In genomic region chr13:110126391-110126961, GRCh38 we compare ENCODE assay signal across 9 cellular contexts.
DNase-seq lines count a peak whose midpoint lies in the region; TF ChIP-seq lines count a peak whose summit lies in the region.
"Had no signal": no experiment of that assay in that cellular context is flagged by ENCODE, and none has a peak within 500 bp of the region (broad histone marks: within the 10 kb centered on the region; RNA-seq: fewer than 3 reads in every experiment).

No MANE protein-coding gene starts in this region.

- H4K20me1 ChIP-seq in PC-9 (ENCODE audit: insufficient read depth) (no peaks in the 10 kb centered on the region), osteoblast (ENCODE audit: insufficient read depth, low read length) (no peaks in the 10 kb centered on the region)

- H3K4me3 ChIP-seq in PC-9 (peak overlapping the region; percentile 33; the same call in 1 of the 2 replicates), fibroblast of mammary gland (ENCODE audit: control insufficient read depth, low read depth, low read length) (no peak overlapping the region), osteoblast (ENCODE audit: insufficient read depth, low read length) (peak overlapping the region; percentile 32)

- no peaks in the 10 kb centered on the region for H3K36me3 Mint-ChIP-seq in activated T-helper 2 cell treated with anti-CD3 and anti-CD28 coated beads, Interferon-gamma antibody, Interleukin-2, Interleukin-4, amounts not matched to agents 10 μg/mL and 5 μg/mL and 100 μg/mL, durations not matched to agents 14 hours and 24 hours and 36 hours (ENCODE audit: low read depth)
- H3K36me3 Mint-ChIP-seq: activated naive CD4-positive, alpha-beta T cell treated with anti-CD3 and anti-CD28 coated beads, Interleukin-2, amount 50 U/mL, for 24 hours had no signal

- no peak overlapping the region for H3K4me3 Mint-ChIP-seq in activated T-helper 2 cell treated with anti-CD3 and anti-CD28 coated beads, Interferon-gamma antibody, Interleukin-2, Interleukin-4, amounts not matched to agents 10 μg/mL and 5 μg/mL and 100 μg/mL, durations not matched to agents 14 hours and 24 hours and 36 hours (ENCODE audit: low read depth)
- H3K4me3 Mint-ChIP-seq: activated naive CD4-positive, alpha-beta T cell treated with anti-CD3 and anti-CD28 coated beads, Interleukin-2, amount 50 U/mL, for 24 hours had no signal

- peaks cover 1% of the 10 kb centered on the region for H3K4me1 Mint-ChIP-seq in activated T-helper 2 cell treated with anti-CD3 and anti-CD28 coated beads, Interferon-gamma antibody, Interleukin-2, Interleukin-4, amounts not matched to agents 10 μg/mL and 5 μg/mL and 100 μg/mL, durations not matched to agents 14 hours and 24 hours and 36 hours (ENCODE audit: low read depth)
- H3K4me1 Mint-ChIP-seq: activated naive CD4-positive, alpha-beta T cell treated with anti-CD3 and anti-CD28 coated beads, Interleukin-2, amount 50 U/mL, for 24 hours had no signal

- H3K27me3 Mint-ChIP-seq in activated T-helper 2 cell treated with anti-CD3 and anti-CD28 coated beads, Interferon-gamma antibody, Interleukin-2, Interleukin-4, amounts not matched to agents 10 μg/mL and 5 μg/mL and 100 μg/mL, durations not matched to agents 14 hours and 24 hours and 36 hours (ENCODE audit: low read depth) = peaks cover 38% of the 10 kb centered on the region

- no peaks in the 10 kb centered on the region for H3K9me3 ChIP-seq in PC-9 (ENCODE audit: insufficient read depth, low read depth)
- H3K9me3 ChIP-seq in osteoblast (ENCODE audit: low read depth, low read length) = no peaks in the 10 kb centered on the region

- no TSS peak for BruUV-seq in PC-9 (replicated peaks; lab: Mats Ljungman, UMichigan)

- no peaks in the 10 kb centered on the region for H3K9me3 Mint-ChIP-seq in activated T-helper 2 cell treated with anti-CD3 and anti-CD28 coated beads, Interferon-gamma antibody, Interleukin-2, Interleukin-4, amounts not matched to agents 10 μg/mL and 5 μg/mL and 100 μg/mL, durations not matched to agents 14 hours and 24 hours and 36 hours
- H3K9me3 Mint-ChIP-seq: activated naive CD4-positive, alpha-beta T cell treated with anti-CD3 and anti-CD28 coated beads, Interleukin-2, amount 50 U/mL, for 24 hours had no signal

- H3K4me1 ChIP-seq in PC-9 (replicated peaks; ENCODE audit: insufficient read depth) (peaks cover 42% of the 10 kb centered on the region), osteoblast (ENCODE audit: insufficient read depth, low read length) (peaks cover 56% of the 10 kb centered on the region)

- intact Hi-C loops in PC-9 (cut with micrococcal nuclease; ENCODE audit: unreplicated experiment) = loop anchor here (10.0 kb wide), 1 partner anchor 792 kb away; no protein-coding TSS in a partner anchor
- intact Hi-C loops in activated T-helper 2 cell treated with anti-CD3 and anti-CD28 coated beads, Interferon-gamma antibody, Interleukin-2, Interleukin-4, amounts not matched to agents 10 μg/mL and 5 μg/mL and 100 μg/mL, durations not matched to agents 14 hours and 24 hours and 36 hours (cut with micrococcal nuclease) = no loop called here

- H3K79me2 ChIP-seq in PC-9 (ENCODE audit: low read depth) = no peaks in the 10 kb centered on the region
- no peaks in the 10 kb centered on the region for H3K79me2 ChIP-seq in osteoblast (ENCODE audit: insufficient read depth, low read length)

- in situ Hi-C loops in Caki2 (cut with HindIII; ENCODE audit: low pct_unique_long_range_greater_than_20kb, low sequenced_read_pairs) = no loop called here

- H2AFZ ChIP-seq in PC-9 (peak overlapping the region; percentile 63), osteoblast (ENCODE audit: low read length) (peak overlapping the region; percentile 78)

- H3K36me3 ChIP-seq in PC-9 (ENCODE audit: low read depth) = no peaks in the 10 kb centered on the region
- H3K36me3 ChIP-seq in osteoblast (ENCODE audit: insufficient read depth, low read length) = no peaks in the 10 kb centered on the region

- H3K27ac ChIP-seq in PC-9 = peak overlapping the region; percentile 94
- H3K27ac ChIP-seq in osteoblast (ENCODE audit: low read depth, low read length) = peak overlapping the region; percentile 82

- H3K27ac Mint-ChIP-seq in activated T-helper 2 cell treated with anti-CD3 and anti-CD28 coated beads, Interferon-gamma antibody, Interleukin-2, Interleukin-4, amounts not matched to agents 10 μg/mL and 5 μg/mL and 100 μg/mL, durations not matched to agents 14 hours and 24 hours and 36 hours = no peak overlapping the region
- H3K27ac Mint-ChIP-seq: activated naive CD4-positive, alpha-beta T cell treated with anti-CD3 and anti-CD28 coated beads, Interleukin-2, amount 50 U/mL, for 24 hours had no signal

- POLR2A ChIA-PET in PC-9 (lab: Charles Lee; ENCODE audit: unreplicated experiment) (interaction anchor here (0.7 kb wide), 1 partner anchor 934 kb away, joined by 5 read pairs; no protein-coding TSS in a partner anchor), HEK293T (lab: Yijun Ruan, JAX) (no interaction called here)

- CTCF ChIA-PET in PC-9 (lab: Charles Lee) (no interaction called here), HEK293T (lab: Yijun Ruan, JAX) (no interaction called here)

- H3K9me2 ChIP-seq in PC-9 (ENCODE audit: insufficient read depth) = no peaks in the 10 kb centered on the region

- no peak for TF ChIP-seq CTCF in PC-9 (conservative IDR thresholded peaks at IDR 0.05)
- no peak for TF ChIP-seq CTCF in fibroblast of mammary gland (conservative IDR thresholded peaks at IDR 0.05; ENCODE audit: control insufficient read depth, insufficient read depth, low read depth, low read length)
- TF ChIP-seq CTCF in osteoblast (IDR thresholded peaks at IDR 0.05; ENCODE audit: extremely low read depth, low read depth, low read length) = no peak

- H3K27me3 ChIP-seq in PC-9 (ENCODE audit: insufficient read depth, low read depth) (no peaks in the 10 kb centered on the region), osteoblast (ENCODE audit: insufficient read depth, low read length) (no peaks in the 10 kb centered on the region)

- peak; percentile 80 for DNase-seq in Caki2 (ENCODE audit: low read depth)
- peak; percentile 81 to 99 for DNase-seq in PC-9
- DNase-seq in fibroblast of mammary gland (ENCODE audit: low read depth) = peak; percentile 97
- peak; percentile 96 for DNase-seq in osteoblast (ENCODE audit: insufficient read length, low spot score, missing footprints)
- no peak for DNase-seq in HEK293T (ENCODE audit: extremely low spot score)
- no peak for DNase-seq in SIG-M5 (lab: John Stamatoyannopoulos, UW)
- DNase-seq in stimulated activated CD4-positive, alpha-beta T cell treated with anti-CD3 and anti-CD28 coated beads, Interleukin-4, amount 100 ng/mL, for 24 hours = no peak
- DNase-seq in activated T-helper 2 cell treated with anti-CD3 and anti-CD28 coated beads, Interferon-gamma antibody, Interleukin-2, Interleukin-4, amounts not matched to agents 10 μg/mL and 5 μg/mL and 100 μg/mL, durations not matched to agents 14 hours and 24 hours and 36 hours (ENCODE audit: low spot score) = no peak

- peaks cover 36% of the 10 kb centered on the region for H3F3A ChIP-seq in PC-9 (ENCODE audit: insufficient read depth, low read depth)

- H3K4me2 ChIP-seq in PC-9 (peak overlapping the region; percentile 70), osteoblast (ENCODE audit: insufficient read depth, low read length) (peak overlapping the region; percentile 74)

TF ChIP-seq in HEK293T, 16 proteins besides CTCF, POLR2A, EP300 and RAD21:
- TF ChIP-seq HDGF (IDR thresholded peaks at IDR 0.05; ENCODE audit: borderline replicate concordance) (no peak), FOXM1 (IDR thresholded peaks at IDR 0.05; ENCODE audit: borderline replicate concordance) (no peak), BHLHE40 (IDR thresholded peaks at IDR 0.05; ENCODE audit: borderline replicate concordance) (no peak)

Comparison
In these comparisons a context has a peak if more than half of its experiments do, and no peak if none do; other contexts are left out.
1. DNase-seq: peak in Caki2 (single experiment), PC-9 (2 of 2), fibroblast of mammary gland (single experiment) and osteoblast (single experiment); none in HEK293T (single experiment), SIG-M5 (single experiment), stimulated activated CD4-positive, alpha-beta T cell treated with anti-CD3 and anti-CD28 coated beads, Interleukin-4, amount 100 ng/mL, for 24 hours (single experiment) and activated T-helper 2 cell treated with anti-CD3 and anti-CD28 coated beads, Interferon-gamma antibody, Interleukin-2, Interleukin-4, amounts not matched to agents 10 μg/mL and 5 μg/mL and 100 μg/mL, durations not matched to agents 14 hours and 24 hours and 36 hours (single experiment).